In the genomic region with DNA sequence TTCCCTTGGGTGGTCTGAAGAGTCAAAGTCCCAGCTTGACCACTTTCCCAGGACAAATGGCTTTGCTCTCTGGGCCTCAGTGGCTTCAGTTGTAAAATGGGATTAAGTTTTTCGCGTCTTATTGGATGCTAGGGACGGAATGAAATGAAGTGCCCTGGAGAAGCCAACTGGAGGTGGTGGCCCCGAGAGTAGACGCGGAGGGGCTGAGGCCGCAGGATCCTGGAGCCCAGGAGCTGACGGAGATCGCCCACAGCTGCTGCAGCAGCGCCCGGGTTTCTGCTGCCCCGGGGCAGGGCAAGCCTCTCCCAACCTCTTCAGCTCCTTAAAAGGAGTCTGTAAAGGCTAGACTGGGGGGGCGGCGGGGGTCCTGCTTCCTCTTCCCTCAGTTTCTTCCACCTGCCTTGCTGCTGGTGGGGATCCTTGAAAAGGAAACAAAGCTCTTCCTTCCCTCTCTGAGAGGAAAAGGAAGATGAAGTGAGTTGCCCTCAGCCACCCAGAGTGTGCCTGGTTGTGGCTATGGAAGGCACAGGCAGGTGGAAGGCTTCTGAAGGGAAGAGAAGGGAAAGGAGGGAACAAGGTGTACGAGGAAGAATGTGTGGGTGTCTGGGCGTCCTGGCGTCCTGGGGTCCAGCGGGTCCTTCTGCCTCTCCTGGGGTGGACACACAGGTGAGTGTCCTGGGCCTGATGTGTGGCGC, we compare ENCODE assay signal across 10 cellular contexts. TPM values are rescaled to one million over a fixed set of nuclear protein-coding genes. Genes with fewer than 3 reads are reported as not detected.
DNase-seq lines count a peak whose midpoint lies in the region; ATAC-seq and TF ChIP-seq lines count a peak whose summit lies in the region.
"Had no signal": no experiment of that assay in that cellular context is flagged by ENCODE, and none has a peak within 500 bp of the region (broad histone marks: within the 10 kb centered on the region; RNA-seq: fewer than 3 reads in every experiment).

No MANE protein-coding gene starts in this region.

- H3K4me1 Mint-ChIP-seq in chondrocyte (ENCODE audit: low read depth) (peaks cover 36% of the 10 kb centered on the region), immature natural killer cell (peaks cover 7 to 12% of the 10 kb centered on the region in 2 donors)
- peaks cover 3% of the 10 kb centered on the region for H3K4me1 Mint-ChIP-seq in activated CD4-positive, alpha-beta T cell treated with anti-CD3 and anti-CD28 coated beads, Interleukin-2, amount 10 ng/mL, durations not matched to agents 7 days and 5 days

- no peak for ATAC-seq in stimulated activated naive CD8-positive, alpha-beta T cell treated with anti-CD3 and anti-CD28 coated beads, Interleukin-15, Interleukin-2, amounts not matched to agents 100 U/mL and 50 U/mL, for 24 hours

- H4K20me1 ChIP-seq in smooth muscle cell (ENCODE audit: low read depth), result no peaks in the 10 kb centered on the region

- peaks cover 70% of the 10 kb centered on the region for H3K27me3 ChIP-seq in HUES64 (ENCODE audit: insufficient read depth, low read length)
- no peaks in the 10 kb centered on the region for H3K27me3 ChIP-seq in smooth muscle cell (ENCODE audit: low read depth)

- POLR2A ChIA-PET in activated CD4-positive, alpha-beta T cell treated with anti-CD3 and anti-CD28 coated beads, Interleukin-2, amount 10 ng/mL, durations not matched to agents 7 days and 5 days (lab: Charles Lee), result no interaction called here

- H3K36me3 ChIP-seq in HUES64 (ENCODE audit: insufficient read depth, low read length), result no peaks in the 10 kb centered on the region
- no peaks in the 10 kb centered on the region for H3K36me3 ChIP-seq in smooth muscle cell (ENCODE audit: low read depth)

- H3K27me3 Mint-ChIP-seq in chondrocyte (ENCODE audit: low read depth), result peaks cover 8% of the 10 kb centered on the region
- H3K27me3 Mint-ChIP-seq in immature natural killer cell (ENCODE audit: low read depth in 3 of 3), result peaks cover 22 to 38% (median 24%) of the 10 kb centered on the region in 3 donors
- peaks cover 62% of the 10 kb centered on the region for H3K27me3 Mint-ChIP-seq in activated CD4-positive, alpha-beta T cell treated with anti-CD3 and anti-CD28 coated beads, Interleukin-2, amount 10 ng/mL, durations not matched to agents 7 days and 5 days

- H3K4me3 Mint-ChIP-seq in chondrocyte (ENCODE audit: unreplicated experiment), result peak overlapping the region; percentile 50
- peak overlapping the region; percentile 33 to 63 (median 50) for H3K4me3 Mint-ChIP-seq in immature natural killer cell
- no peak overlapping the region for H3K4me3 Mint-ChIP-seq in activated CD4-positive, alpha-beta T cell treated with anti-CD3 and anti-CD28 coated beads, Interleukin-2, amount 10 ng/mL, durations not matched to agents 7 days and 5 days
- H3K4me3 Mint-ChIP-seq: dendritic cell treated with granulocyte-macrophage colony-stimulating factor and Interleukin-4, amounts not matched to agents 40 ng/mL and 50 ng/mL, for 4 days had no signal

- H3K4me3 ChIP-seq in HUES64 (ENCODE audit: low read length), result peak overlapping the region; percentile 46
- H3K4me3 ChIP-seq in smooth muscle cell, result peak overlapping the region; percentile 29

- peak overlapping the region; percentile 75 for H3K4me2 ChIP-seq in smooth muscle cell

- no peaks in the 10 kb centered on the region for H3K79me2 ChIP-seq in smooth muscle cell (ENCODE audit: low read depth)

- no peak overlapping the region for H2AFZ ChIP-seq in smooth muscle cell (ENCODE audit: low read depth)

- H3K9me3 ChIP-seq in HUES64 (ENCODE audit: insufficient read depth, low read depth, low read length) (no peaks in the 10 kb centered on the region), smooth muscle cell (replicated peaks; ENCODE audit: low read depth) (no peaks in the 10 kb centered on the region)

- H3K27ac ChIP-seq in HUES64 (ENCODE audit: low read depth, low read length) (no peak overlapping the region), smooth muscle cell (ENCODE audit: low read depth) (peak overlapping the region; percentile 87)

- peaks cover 15% of the 10 kb centered on the region for H3F3A ChIP-seq in smooth muscle cell (ENCODE audit: low read depth)

- H3K9me3 Mint-ChIP-seq in chondrocyte (ENCODE audit: low read depth) (no peaks in the 10 kb centered on the region), immature natural killer cell (no peaks in the 10 kb centered on the region)
- H3K9me3 Mint-ChIP-seq in activated CD4-positive, alpha-beta T cell treated with anti-CD3 and anti-CD28 coated beads, Interleukin-2, amount 10 ng/mL, durations not matched to agents 7 days and 5 days, result no peaks in the 10 kb centered on the region
- H3K9me3 Mint-ChIP-seq: dendritic cell treated with granulocyte-macrophage colony-stimulating factor and Interleukin-4, amounts not matched to agents 40 ng/mL and 50 ng/mL, for 4 days had no signal

- 52% methylated on average over 19 of the region's 19 CpGs for WGBS in HUES64
- 47% methylated on average over 19 of the region's 19 CpGs for WGBS in smooth muscle cell (ENCODE audit: low lambda C conversion rate)

- CTCF ChIA-PET in activated CD4-positive, alpha-beta T cell treated with anti-CD3 and anti-CD28 coated beads, Interleukin-2, amount 10 ng/mL, durations not matched to agents 7 days and 5 days (lab: Charles Lee), result no interaction called here

- TF ChIP-seq CTCF in chondrocyte (IDR thresholded peaks at IDR 0.05) (no peak), smooth muscle cell (IDR thresholded peaks at IDR 0.05; ENCODE audit: borderline replicate concordance, insufficient read depth, poor library complexity, severe bottlenecking) (no peak)

- no peak overlapping the region for H3K9ac ChIP-seq in HUES64 (ENCODE audit: low read depth, low read length)
- no peak overlapping the region for H3K9ac ChIP-seq in smooth muscle cell (ENCODE audit: low read depth)

- peaks cover 14% of the 10 kb centered on the region; the same call in 1 of the 2 replicates for H3K4me1 ChIP-seq in HUES64 (ENCODE audit: insufficient read depth, low read length)
- peaks cover 20% of the 10 kb centered on the region for H3K4me1 ChIP-seq in smooth muscle cell (ENCODE audit: low read depth)

- H3K36me3 Mint-ChIP-seq in chondrocyte (ENCODE audit: low read depth), result peaks cover 1% of the 10 kb centered on the region
- H3K36me3 Mint-ChIP-seq in immature natural killer cell, result no peaks in the 10 kb centered on the region
- H3K36me3 Mint-ChIP-seq in activated CD4-positive, alpha-beta T cell treated with anti-CD3 and anti-CD28 coated beads, Interleukin-2, amount 10 ng/mL, durations not matched to agents 7 days and 5 days (ENCODE audit: low read depth), result no peaks in the 10 kb centered on the region

- DNase-seq in chondrocyte (ENCODE audit: low spot score) (no peak), immature natural killer cell (no peak), smooth muscle cell (lab: John Stamatoyannopoulos, UW; ENCODE audit: unreplicated experiment) (no peak), occipital lobe (lab: John Stamatoyannopoulos, UW) (no peak)
- DNase-seq in stimulated activated naive CD8-positive, alpha-beta T cell treated with anti-CD3 and anti-CD28 coated beads, Interleukin-15, Interleukin-2, amounts not matched to agents 100 U/mL and 50 U/mL, for 24 hours, result no peak
- no peak for DNase-seq in activated CD4-positive, alpha-beta T cell treated with anti-CD3 and anti-CD28 coated beads, Interleukin-2, amount 10 ng/mL, durations not matched to agents 7 days and 5 days
- DNase-seq: activated CD4-positive, alpha-beta T cell treated with anti-CD3 and anti-CD28 coated beads for 1 hour; NCI-H187 treated with DMSO at 0.1 percent for 48 hours had no signal

- no peak overlapping the region for H3K27ac Mint-ChIP-seq in chondrocyte (ENCODE audit: unreplicated experiment)
- H3K27ac Mint-ChIP-seq in immature natural killer cell, result no peak overlapping the region
- H3K27ac Mint-ChIP-seq in activated CD4-positive, alpha-beta T cell treated with anti-CD3 and anti-CD28 coated beads, Interleukin-2, amount 10 ng/mL, durations not matched to agents 7 days and 5 days, result no peak overlapping the region
- H3K27ac Mint-ChIP-seq: dendritic cell treated with granulocyte-macrophage colony-stimulating factor and Interleukin-4, amounts not matched to agents 40 ng/mL and 50 ng/mL, for 4 days had no signal

RNA-seq across cellular contexts. Expression of a gene that starts 1.0 kb away (rescaled TPM):
- polyA plus RNA-seq in HUES64 (2013, experiment 1 of 2), result 0.55 TPM
- 0.32 TPM for polyA plus RNA-seq in HUES64 (2013, experiment 2 of 2)
- total RNA-seq in chondrocyte (1.7 to 2.8 TPM (median 2.3 TPM) in 3 replicates), smooth muscle cell (2.2 and 4.3 TPM in 2 replicates), occipital lobe (0.16 TPM)
- polyA plus RNA-seq in immature natural killer cell (not detected), smooth muscle cell (0.42 and 1.2 TPM in 2 replicates)
- total RNA-seq in activated CD4-positive, alpha-beta T cell treated with anti-CD3 and anti-CD28 coated beads, Interleukin-2, amount 10 ng/mL, durations not matched to agents 7 days and 5 days, result not detected
